29 cellular contexts compared by ENCODE assay signal in the genomic region with DNA sequence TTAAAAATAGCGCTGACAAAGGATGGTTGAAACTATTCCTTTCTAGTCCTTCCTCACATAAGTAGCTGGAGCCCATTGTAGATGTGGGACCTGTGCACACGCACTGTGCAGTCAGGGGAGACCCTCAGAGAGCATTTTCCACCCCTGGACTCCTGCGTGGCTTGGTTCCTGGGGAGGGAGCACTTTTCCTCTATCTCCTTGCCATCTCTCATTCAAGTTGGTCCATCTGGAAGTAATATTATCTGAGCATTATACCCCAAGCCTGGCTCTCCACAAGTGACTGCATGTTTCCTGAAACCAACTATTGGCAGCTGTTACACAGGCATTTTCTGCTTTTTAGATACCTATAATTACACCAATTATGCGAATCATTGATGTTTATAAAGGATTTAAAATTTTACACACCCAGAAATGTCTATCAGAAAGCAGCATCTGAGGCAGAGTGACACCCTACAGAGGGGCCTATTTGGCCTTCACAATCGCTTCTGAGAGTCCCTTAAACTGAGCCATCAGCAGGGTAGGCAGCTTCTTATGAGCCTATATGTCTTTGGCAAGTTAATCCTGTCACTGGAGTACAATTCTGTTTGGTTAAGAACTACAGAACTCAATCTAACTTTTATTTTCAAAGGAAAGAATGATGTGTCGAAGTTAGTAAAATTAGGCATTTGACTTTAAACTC. TPM values are rescaled to one million over a fixed set of nuclear protein-coding genes. Genes with fewer than 3 reads are reported as not detected.
A peak's percentile ranks its signal among the peaks of the same experiment; 100 is the strongest.
DNase-seq lines count a peak whose midpoint lies in the region; TF ChIP-seq lines count a peak whose summit lies in the region.
"Had no signal": no experiment of that assay in that cellular context is flagged by ENCODE, and none has a peak within 500 bp of the region (broad histone marks: within the 10 kb centered on the region; RNA-seq: fewer than 3 reads in every experiment).

No MANE protein-coding gene starts in this region.

- TF ChIP-seq EP300 in ovary (IDR thresholded peaks at IDR 0.05), result no peak

- peak; percentile 42 for DNase-seq in NCI-H1694 treated with DMSO at 0.1 percent for 48 hours (lab: John Stamatoyannopoulos, UW)
- no peak for DNase-seq in NCI-H1694 (lab: John Stamatoyannopoulos, UW)
- DNase-seq in NCI-H2227 treated with DMSO at 0.1 percent for 48 hours (lab: John Stamatoyannopoulos, UW), result peak; percentile 44
- no peak for DNase-seq in SK-N-MC (ENCODE audit: low read depth, low spot score)
- DNase-seq in ovary, result no peak
- DNase-seq in activated CD4-positive, alpha-beta T cell treated with anti-CD3 and anti-CD28 coated beads, Interleukin-2, amount 50 U/mL, for 1 hour, result no peak
- DNase-seq in WERI-Rb-1, result no peak
- no peak for DNase-seq in NCI-H2107 treated with DMSO at 0.1 percent for 48 hours (lab: John Stamatoyannopoulos, UW; ENCODE audit: unreplicated experiment)
- DNase-seq: activated CD4-positive, alpha-beta T cell treated with anti-CD3 and anti-CD28 coated beads for 36 hours; activated CD8-positive, alpha-beta memory T cell treated with anti-CD3 and anti-CD28 coated beads for 24 hours; activated effector memory CD4-positive, alpha-beta T cell treated with Interleukin-2 at 50 U/mL for 16 hours; AML-193; aorta; CD4-positive, alpha-beta memory T cell; effector memory CD8-positive, alpha-beta T cell; erythroblast; foreskin keratinocyte; GDM1; GM23248; heart right ventricle; KBM-7; MM.1S; NCI-H1930; NCI-H526; T-helper 2 cell had no signal

- H3K4me1 ChIP-seq in ovary (ENCODE audit: insufficient read depth), result no peaks in the 10 kb centered on the region
- H3K4me1 ChIP-seq: foreskin keratinocyte had no signal

- H3K27ac ChIP-seq in SK-N-MC, result peak overlapping the region; percentile 52
- no peak overlapping the region for H3K27ac ChIP-seq in ovary
- H3K27ac ChIP-seq in WERI-Rb-1, result no peak overlapping the region
- H3K27ac ChIP-seq: coronary artery, foreskin keratinocyte, GM23248, heart right ventricle, parathyroid adenoma, tibial nerve had no signal

- no peak overlapping the region for H3K9ac ChIP-seq in SK-N-MC (ENCODE audit: insufficient read length)
- H3K9ac ChIP-seq: GM23248, parathyroid adenoma had no signal

- no peak for TF ChIP-seq POLR2A in ovary (IDR thresholded peaks at IDR 0.05)

- H3K27me3 ChIP-seq in ovary (no peaks in the 10 kb centered on the region), WERI-Rb-1 (ENCODE audit: insufficient read depth, low read depth, severe bottlenecking) (no peaks in the 10 kb centered on the region)
- H3K27me3 ChIP-seq: foreskin keratinocyte, heart right ventricle, tibial nerve had no signal

- intact Hi-C loops in ovary (cut with DNase I), result no loop called here

- H3K4me3 ChIP-seq in SK-N-MC (no peak overlapping the region), ovary (no peak overlapping the region), WERI-Rb-1 (ENCODE audit: low read depth, low read length) (no peak overlapping the region)
- H3K4me3 ChIP-seq: coronary artery, GM23248, heart right ventricle, smooth muscle cell, tibial nerve had no signal

- H3K9me3 ChIP-seq in SK-N-MC (ENCODE audit: low read depth, low read length) (no peaks in the 10 kb centered on the region), ovary (no peaks in the 10 kb centered on the region), WERI-Rb-1 (ENCODE audit: severe bottlenecking) (peaks cover 3% of the 10 kb centered on the region)
- H3K9me3 ChIP-seq: heart right ventricle, tibial nerve had no signal

- no peak for TF ChIP-seq CTCF in ovary (IDR thresholded peaks at IDR 0.05)
- TF ChIP-seq CTCF in WERI-Rb-1 (IDR thresholded peaks at IDR 0.05; ENCODE audit: low read depth, low read length), result no peak

- H3K36me3 ChIP-seq in SK-N-MC (ENCODE audit: insufficient read depth, low read length), result no peaks in the 10 kb centered on the region
- no peaks in the 10 kb centered on the region for H3K36me3 ChIP-seq in ovary
- H3K36me3 ChIP-seq in WERI-Rb-1, result no peaks in the 10 kb centered on the region
- H3K36me3 ChIP-seq: heart right ventricle, tibial nerve had no signal

- WGBS in ovary, 3 donors, result 94 to 97% (median 95%) methylated on average over 6 of the region's 6 CpGs

RNA-seq across cellular contexts. Expression of gene SOX4, which starts 18.7 kb away (rescaled TPM):
- total RNA-seq in ovary, result 10 to 100 TPM; 34.4 to 78.3 (median 53.5) TPM
- 10 to 100 TPM; 34.0 to 82.6 TPM for polyA plus RNA-seq in ovary

Comparison
In these comparisons a context has a peak if more than half of its experiments do, and no peak if none do; other contexts are left out.
1. DNase-seq: peak in NCI-H1694 treated with DMSO at 0.1 percent for 48 hours (single experiment) and NCI-H2227 treated with DMSO at 0.1 percent for 48 hours (single experiment); none in NCI-H1694 (single experiment), SK-N-MC (single experiment), ovary (0 of 5), activated CD4-positive, alpha-beta T cell treated with anti-CD3 and anti-CD28 coated beads, Interleukin-2, amount 50 U/mL, for 1 hour (single experiment), WERI-Rb-1 (single experiment) and NCI-H2107 treated with DMSO at 0.1 percent for 48 hours (single experiment).